In genomic region chr4:71275570-71275969, GRCh38 we compare ENCODE assay signal across 18 cellular contexts.
DNase-seq lines count a peak whose midpoint lies in the region; ATAC-seq and TF ChIP-seq lines count a peak whose summit lies in the region.
"Had no signal": no experiment of that assay in that cellular context is flagged by ENCODE, and none has a peak within 500 bp of the region (broad histone marks: within the 10 kb centered on the region; RNA-seq: fewer than 3 reads in every experiment).

No MANE protein-coding gene starts in this region.

- intact Hi-C loops in natural killer cell (cut with micrococcal nuclease) (no loop called here), posterior vena cava (cut with DNase I) (no loop called here), thyroid gland (cut with DNase I) (no loop called here)

- H3K9me3 ChIP-seq in thyroid gland = no peaks in the 10 kb centered on the region
- H3K9me3 ChIP-seq: esophagus squamous epithelium, heart right ventricle, mucosa of descending colon had no signal

- TF ChIP-seq CTCF in natural killer cell (IDR thresholded peaks at IDR 0.05) (no peak), thyroid gland (IDR thresholded peaks at IDR 0.05) (no peak)

- H3K36me3 ChIP-seq in thyroid gland = no peaks in the 10 kb centered on the region
- H3K36me3 ChIP-seq: esophagus squamous epithelium, heart right ventricle had no signal

- peaks cover 17% of the 10 kb centered on the region for H3K4me1 Mint-ChIP-seq in activated naive CD8-positive, alpha-beta T cell treated with anti-CD3 and anti-CD28 coated beads, Interleukin-2, amount 10 ng/mL, durations not matched to agents 7 days and 5 days
- H3K4me1 Mint-ChIP-seq in activated naive CD8-positive, alpha-beta T cell treated with anti-CD3 and anti-CD28 coated beads, Interleukin-2, amount 50 U/mL, for 24 hours = peaks cover 17% of the 10 kb centered on the region
- H3K4me1 Mint-ChIP-seq in natural killer cell = peaks cover 40 to 46% of the 10 kb centered on the region in 2 donors

- peak overlapping the region; percentile 4 for H3K27ac Mint-ChIP-seq in activated naive CD8-positive, alpha-beta T cell treated with anti-CD3 and anti-CD28 coated beads, Interleukin-2, amount 10 ng/mL, durations not matched to agents 7 days and 5 days
- H3K27ac Mint-ChIP-seq in activated naive CD8-positive, alpha-beta T cell treated with anti-CD3 and anti-CD28 coated beads, Interleukin-2, amount 50 U/mL, for 24 hours = no peak overlapping the region
- H3K27ac Mint-ChIP-seq in natural killer cell = peak overlapping the region; percentile 74 to 83
- H3K27ac Mint-ChIP-seq: CD4-positive, alpha-beta T cell; stimulated activated effector memory CD8-positive, alpha-beta T cell treated with anti-CD3 and anti-CD28 coated beads, Interleukin-12 subunit alpha, Interleukin-12 subunit beta, amount 100 ng/mL, for 72 hours had no signal

- H3K27me3 Mint-ChIP-seq in activated naive CD8-positive, alpha-beta T cell treated with anti-CD3 and anti-CD28 coated beads, Interleukin-2, amount 10 ng/mL, durations not matched to agents 7 days and 5 days = peaks cover 6% of the 10 kb centered on the region
- H3K27me3 Mint-ChIP-seq in activated naive CD8-positive, alpha-beta T cell treated with anti-CD3 and anti-CD28 coated beads, Interleukin-2, amount 50 U/mL, for 24 hours = no peaks in the 10 kb centered on the region
- H3K27me3 Mint-ChIP-seq in natural killer cell (ENCODE audit: low read depth in 2 of 2) = no peaks in the 10 kb centered on the region
- H3K27me3 Mint-ChIP-seq: CD4-positive, alpha-beta T cell had no signal

- H3K36me3 Mint-ChIP-seq in activated naive CD8-positive, alpha-beta T cell treated with anti-CD3 and anti-CD28 coated beads, Interleukin-2, amount 10 ng/mL, durations not matched to agents 7 days and 5 days = peaks cover 5% of the 10 kb centered on the region
- H3K36me3 Mint-ChIP-seq in activated naive CD8-positive, alpha-beta T cell treated with anti-CD3 and anti-CD28 coated beads, Interleukin-2, amount 50 U/mL, for 24 hours (ENCODE audit: low read depth) = no peaks in the 10 kb centered on the region
- no peaks in the 10 kb centered on the region for H3K36me3 Mint-ChIP-seq in natural killer cell
- H3K36me3 Mint-ChIP-seq: stimulated activated effector memory CD8-positive, alpha-beta T cell treated with anti-CD3 and anti-CD28 coated beads, Interleukin-12 subunit alpha, Interleukin-12 subunit beta, amount 100 ng/mL, for 72 hours; WTC11 had no signal

- no peak for TF ChIP-seq POLR2A in thyroid gland (IDR thresholded peaks at IDR 0.05)

- H3K9me3 Mint-ChIP-seq in activated naive CD8-positive, alpha-beta T cell treated with anti-CD3 and anti-CD28 coated beads, Interleukin-2, amount 10 ng/mL, durations not matched to agents 7 days and 5 days = peaks cover 3% of the 10 kb centered on the region
- no peaks in the 10 kb centered on the region for H3K9me3 Mint-ChIP-seq in activated naive CD8-positive, alpha-beta T cell treated with anti-CD3 and anti-CD28 coated beads, Interleukin-2, amount 50 U/mL, for 24 hours
- H3K9me3 Mint-ChIP-seq in natural killer cell = peaks cover 0 to 3% of the 10 kb centered on the region in 2 donors
- H3K9me3 Mint-ChIP-seq: CD4-positive, alpha-beta T cell; stimulated activated effector memory CD8-positive, alpha-beta T cell treated with anti-CD3 and anti-CD28 coated beads, Interleukin-12 subunit alpha, Interleukin-12 subunit beta, amount 100 ng/mL, for 72 hours; WTC11 had no signal

- no peak overlapping the region for H3K4me3 Mint-ChIP-seq in activated naive CD8-positive, alpha-beta T cell treated with anti-CD3 and anti-CD28 coated beads, Interleukin-2, amount 10 ng/mL, durations not matched to agents 7 days and 5 days
- H3K4me3 Mint-ChIP-seq in activated naive CD8-positive, alpha-beta T cell treated with anti-CD3 and anti-CD28 coated beads, Interleukin-2, amount 50 U/mL, for 24 hours = no peak overlapping the region
- peak overlapping the region; percentile 86 for H3K4me3 Mint-ChIP-seq in natural killer cell
- H3K4me3 Mint-ChIP-seq: CD4-positive, alpha-beta T cell; stimulated activated effector memory CD8-positive, alpha-beta T cell treated with anti-CD3 and anti-CD28 coated beads, Interleukin-12 subunit alpha, Interleukin-12 subunit beta, amount 100 ng/mL, for 72 hours; WTC11 had no signal

- peak; percentile 62 for ATAC-seq in activated naive CD8-positive, alpha-beta T cell treated with anti-CD3 and anti-CD28 coated beads, Interleukin-2, amount 10 ng/mL, durations not matched to agents 7 days and 5 days (ENCODE audit: low read depth)
- ATAC-seq in activated naive CD8-positive, alpha-beta T cell treated with anti-CD3 and anti-CD28 coated beads, Interleukin-2, amount 50 U/mL, for 24 hours = no peak
- ATAC-seq in HG02763 (IDR thresholded peaks at IDR 0.05; ENCODE audit: unreplicated experiment) = peak; percentile 50
- peak; percentile 49 to 71 (median 50) for ATAC-seq in natural killer cell
- ATAC-seq: stimulated activated effector memory CD8-positive, alpha-beta T cell treated with anti-CD3 and anti-CD28 coated beads, Interleukin-12 subunit alpha, Interleukin-12 subunit beta, amount 100 ng/mL, for 72 hours; WTC11 had no signal

- H3K4me3 ChIP-seq in thyroid gland (replicated peaks in 1 of 3) = no peak overlapping the region
- H3K4me3 ChIP-seq: esophagus squamous epithelium, heart right ventricle, mucosa of descending colon, skin epidermis had no signal

- peaks cover 0 to 10% of the 10 kb centered on the region in 2 donors for H3K4me1 ChIP-seq in thyroid gland

- H3K27me3 ChIP-seq in thyroid gland = no peaks in the 10 kb centered on the region
- H3K27me3 ChIP-seq: esophagus squamous epithelium, heart right ventricle had no signal

- no peak for DNase-seq in activated naive CD8-positive, alpha-beta T cell treated with anti-CD3 and anti-CD28 coated beads, Interleukin-2, amount 10 ng/mL, durations not matched to agents 7 days and 5 days
- no peak for DNase-seq in activated naive CD8-positive, alpha-beta T cell treated with anti-CD3 and anti-CD28 coated beads, Interleukin-2, amount 50 U/mL, for 24 hours
- DNase-seq in NOMO-1 treated with dmso at 0.1 percent for 144 hours (lab: John Stamatoyannopoulos, UW; ENCODE audit: unreplicated experiment) = peak; percentile 3
- no peak for DNase-seq in natural killer cell
- DNase-seq in posterior vena cava (ENCODE audit: low spot score) = no peak
- no peak for DNase-seq in thyroid gland
- no peak for DNase-seq in central memory CD4-positive, alpha-beta T cell
- DNase-seq: activated naive CD4-positive, alpha-beta T cell; CD4-positive, alpha-beta T cell; esophagus squamous epithelium; heart right ventricle; mucosa of descending colon; NCI-H2081; NCI-H69 had no signal

- POLR2A ChIA-PET in activated naive CD8-positive, alpha-beta T cell treated with anti-CD3 and anti-CD28 coated beads, Interleukin-2, amount 10 ng/mL, durations not matched to agents 7 days and 5 days (lab: Charles Lee) = no interaction called here

- WGBS in thyroid gland, 2 donors = 37 to 44% methylated on average over 4 of the region's 4 CpGs

- peak overlapping the region in 1 of 3 donors; percentile 8 for H3K27ac ChIP-seq in thyroid gland
- H3K27ac ChIP-seq: esophagus squamous epithelium, skin epidermis had no signal
